ENCODE assay signal across 9 cellular contexts in genomic region chr17:66655861-66656260, GRCh38.
A peak's percentile ranks its signal among the peaks of the same experiment; 100 is the strongest.
DNase-seq lines count a peak whose midpoint lies in the region; ATAC-seq, FAIRE-seq and TF ChIP-seq lines count a peak whose summit lies in the region.
"Had no signal": no experiment of that assay in that cellular context is flagged by ENCODE, and none has a peak within 500 bp of the region (broad histone marks: within the 10 kb centered on the region; RNA-seq: fewer than 3 reads in every experiment).

No MANE protein-coding gene starts in this region.

- peaks cover 94% of the 10 kb centered on the region for H3K36me3 Mint-ChIP-seq in CD4-positive, alpha-beta T cell (ENCODE audit: low read depth)
- peaks cover 11% of the 10 kb centered on the region for H3K36me3 Mint-ChIP-seq in brain

- POLR2A ChIA-PET in CD4-positive, alpha-beta T cell (lab: Charles Lee): no interaction called here

- H3K4me1 ChIP-seq in gastrocnemius medialis: no peaks in the 10 kb centered on the region
- no peaks in the 10 kb centered on the region for H3K4me1 ChIP-seq in pancreas

- peak overlapping the region; percentile 1 for H3K27ac Mint-ChIP-seq in CD4-positive, alpha-beta T cell
- peak overlapping the region in 3 of 5 experiments; percentile 30 to 73 (median 35) for H3K27ac Mint-ChIP-seq in brain

- no peak for TF ChIP-seq CTCF in CD4-positive, alpha-beta T cell (IDR thresholded peaks at IDR 0.05)
- no peak for TF ChIP-seq CTCF in brain (conservative IDR thresholded peaks at IDR 0.05)
- no peak for TF ChIP-seq CTCF in D721Med (IDR thresholded peaks at IDR 0.05; ENCODE audit: insufficient read depth, missing control alignments)
- no peak for TF ChIP-seq CTCF in gastrocnemius medialis (IDR thresholded peaks at IDR 0.05 in 4 of 5, conservative IDR thresholded peaks at IDR 0.05 in 1 of 5)
- no peak for TF ChIP-seq CTCF in pancreas (IDR thresholded peaks at IDR 0.05)

- TF ChIP-seq POLR2A in gastrocnemius medialis (IDR thresholded peaks at IDR 0.05): no peak

- no peak for ATAC-seq in CD4-positive, alpha-beta T cell (ENCODE audit: poor library complexity)
- ATAC-seq in gastrocnemius medialis (no peak), pancreas (no peak)

- FAIRE-seq in D721Med (lab: Jason Lieb, UNC) (no peak), pancreas (lab: Jason Lieb, UNC) (no peak)

- in situ Hi-C loops in gastrocnemius medialis (cut with MboI; ENCODE audit: low sequenced_read_pairs in 4 of 4): no loop called here

- intact Hi-C loops in CD4-positive, alpha-beta T cell (cut with DNase I, micrococcal nuclease): no loop called here
- intact Hi-C loops in gastrocnemius medialis (cut with DNase I; ENCODE audit: low total_unique reads) (no loop called here), pancreas (cut with DNase I) (no loop called here)

- 88 to 89% methylated on average over 4 of the region's 4 CpGs for WGBS in pancreas, 2 donors

- H3K4me1 Mint-ChIP-seq in CD4-positive, alpha-beta T cell (ENCODE audit: low read depth): peaks cover 58% of the 10 kb centered on the region
- H3K4me1 Mint-ChIP-seq in brain: peaks cover 43% of the 10 kb centered on the region

- no peaks in the 10 kb centered on the region for H3K9me3 ChIP-seq in CD4-positive, alpha-beta T cell (ENCODE audit: control insufficient read depth, low read length)
- H3K9me3 ChIP-seq in gastrocnemius medialis (no peaks in the 10 kb centered on the region), pancreas (no peaks in the 10 kb centered on the region)

- no peak for DNase-seq in CD4-positive, alpha-beta T cell
- peak; percentile 36 for DNase-seq in NCI-H226
- DNase-seq in stimulated activated CD4-positive, alpha-beta T cell treated with anti-CD3 and anti-CD28 coated beads, Interleukin-12 subunit alpha, Interleukin-12 subunit beta, amount 100 ng/mL, for 24 hours (ENCODE audit: low read depth in 2 of 2): peak; percentile 31 to 49
- DNase-seq in D721Med (ENCODE audit: insufficient read length, low spot score): no peak
- DNase-seq in gastrocnemius medialis: no peak
- no peak for DNase-seq in cerebellum (ENCODE audit: low spot score)
- no peak for DNase-seq in pancreas
- DNase-seq: GDM1 had no signal

- H3K27ac ChIP-seq in CD4-positive, alpha-beta T cell (ENCODE audit: low read depth, low read length): no peak overlapping the region
- H3K27ac ChIP-seq in gastrocnemius medialis (no peak overlapping the region), pancreas (no peak overlapping the region)

- no peaks in the 10 kb centered on the region for H3K27me3 Mint-ChIP-seq in CD4-positive, alpha-beta T cell
- H3K27me3 Mint-ChIP-seq in brain: no peaks in the 10 kb centered on the region

- CTCF ChIA-PET in CD4-positive, alpha-beta T cell (lab: Charles Lee): no interaction called here

- H3K36me3 ChIP-seq in gastrocnemius medialis (no peaks in the 10 kb centered on the region), pancreas (no peaks in the 10 kb centered on the region)

- H3K4me3 ChIP-seq in gastrocnemius medialis (no peak overlapping the region), pancreas (no peak overlapping the region)

- no peaks in the 10 kb centered on the region for H3K27me3 ChIP-seq in CD4-positive, alpha-beta T cell (ENCODE audit: control insufficient read depth, insufficient read depth, low read length)
- H3K27me3 ChIP-seq in gastrocnemius medialis (no peaks in the 10 kb centered on the region), pancreas (no peaks in the 10 kb centered on the region)

- no peaks in the 10 kb centered on the region for H3K9me3 Mint-ChIP-seq in CD4-positive, alpha-beta T cell
- H3K9me3 Mint-ChIP-seq in brain: peaks cover 0 to 3% (median 0%) of the 10 kb centered on the region in 5 experiments

- H3K4me3 Mint-ChIP-seq in CD4-positive, alpha-beta T cell: no peak overlapping the region
- no peak overlapping the region for H3K4me3 Mint-ChIP-seq in brain

Comparison
In these comparisons a context has a peak if more than half of its experiments do, and no peak if none do; other contexts are left out.
1. DNase-seq: peak in NCI-H226 (single experiment) and stimulated activated CD4-positive, alpha-beta T cell treated with anti-CD3 and anti-CD28 coated beads, Interleukin-12 subunit alpha, Interleukin-12 subunit beta, amount 100 ng/mL, for 24 hours (2 of 2); none in CD4-positive, alpha-beta T cell (0 of 10), D721Med (single experiment), gastrocnemius medialis (0 of 2), cerebellum (single experiment) and pancreas (0 of 6).